1 cellular context compared by ENCODE assay signal in genomic region chr9:98796364-98797101, GRCh38.
A peak's percentile ranks its signal among the peaks of the same experiment; 100 is the strongest.
TF ChIP-seq lines count a peak whose summit lies in the region.

TSS of gene ANKS6 (minus strand) at chr9:98796555. CDS start at chr9:98796491, 64 bp downstream.

TF ChIP-seq in GM12878, 131 proteins besides CTCF, POLR2A, EP300 and RAD21 (continued from another document):
- TF ChIP-seq ATF2 (IDR thresholded peaks at IDR 0.05; ENCODE audit: low read length), result no peak
- 0 out of 2 replicates have a peak, but pooled peaks have one; percentile 15 for TF ChIP-seq EED (IDR thresholded peaks at IDR 0.05; ENCODE audit: low read depth)
- TF ChIP-seq DPF2 (IDR thresholded peaks at IDR 0.05), result peak; percentile 72; the same call in 1 of the 2 replicates
- 0 out of 2 replicates have a peak, but pooled peaks have one; percentile 12 for TF ChIP-seq TCF3 (IDR thresholded peaks at IDR 0.05; ENCODE audit: borderline replicate concordance, insufficient read depth, low read depth, low read length)
